Comparison of ENCODE assay signal across 8 cellular contexts in the genomic region with DNA sequence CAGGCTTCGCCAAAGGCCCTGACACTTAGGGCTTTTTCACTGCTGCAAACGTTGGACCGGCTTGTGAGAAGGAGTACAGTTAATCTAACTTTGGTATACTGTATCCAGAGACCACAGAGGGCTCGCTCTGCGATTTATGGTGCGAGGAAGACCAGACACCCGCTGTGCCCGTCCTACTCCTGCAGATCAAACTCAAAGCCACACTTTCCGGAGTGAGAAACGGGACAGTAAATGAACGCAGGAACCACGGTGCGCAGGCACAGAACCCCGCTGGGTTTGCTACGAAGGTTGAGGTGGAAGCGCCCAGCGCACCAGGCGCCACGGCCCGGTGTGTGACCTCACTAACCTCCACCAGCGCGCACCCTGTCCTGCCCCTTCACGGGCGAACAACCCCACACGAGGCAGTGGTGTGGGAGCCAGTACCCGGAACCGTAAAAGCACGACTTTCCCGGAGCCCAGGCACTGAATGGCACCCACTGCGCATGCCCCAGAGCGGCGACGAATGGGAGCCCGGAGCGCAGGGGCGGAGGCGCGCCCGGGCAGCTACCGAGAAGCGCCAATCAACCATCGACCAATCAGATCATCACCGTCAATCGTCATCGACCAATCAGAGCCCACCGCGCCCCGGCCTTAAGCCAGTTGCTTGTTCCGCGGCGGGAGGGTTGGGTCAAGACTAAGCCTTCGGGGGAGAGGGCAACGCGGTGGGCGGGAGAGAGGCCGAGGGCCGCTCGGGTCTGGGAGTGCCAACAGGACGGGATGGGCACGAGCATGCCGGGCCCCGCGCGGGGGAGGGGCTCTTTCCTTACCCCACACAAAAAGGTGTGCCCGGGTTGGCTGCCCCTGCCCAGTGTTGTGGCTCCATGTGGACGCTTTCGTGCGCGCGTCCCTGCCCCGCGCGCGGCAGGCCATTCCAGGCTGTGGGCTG. TPM values are rescaled to one million over a fixed set of nuclear protein-coding genes. Genes with fewer than 3 reads are reported as not detected.
DNase-seq lines count a peak whose midpoint lies in the region; ATAC-seq, FAIRE-seq and TF ChIP-seq lines count a peak whose summit lies in the region.

No MANE protein-coding gene starts in this region.

- H3K27me3 ChIP-seq in right cardiac atrium (ENCODE audit: control insufficient read depth, insufficient read depth) (no peaks in the 10 kb centered on the region), psoas muscle (ENCODE audit: insufficient read depth in 3 of 3, low read length in 2 of 3) (no peaks in the 10 kb centered on the region)

- no peak for TF ChIP-seq CTCF in psoas muscle (IDR thresholded peaks at IDR 0.05)

- H3K4me1 ChIP-seq in right cardiac atrium (ENCODE audit: control insufficient read depth, insufficient read depth, low read length), result no peaks in the 10 kb centered on the region
- no peaks in the 10 kb centered on the region for H3K4me1 ChIP-seq in psoas muscle

- no peaks in the 10 kb centered on the region for H3K36me3 ChIP-seq in psoas muscle (ENCODE audit: insufficient read depth in 1 of 2, low read depth in 1 of 2)

- H3K9me3 Mint-ChIP-seq in T-helper 1 cell treated with Interleukin-12 subunit alpha and Interleukin-12 subunit beta and Interleukin-4 antibody, amounts not matched to agents 30 μg/mL and 1 μg/mL, for 36 hours, result no peaks in the 10 kb centered on the region

- intact Hi-C loops in right cardiac atrium (cut with DNase I) (no loop called here), psoas muscle (cut with DNase I) (no loop called here)

- DNase-seq in NCI-H1694 (lab: John Stamatoyannopoulos, UW) (peak; percentile 92), right cardiac atrium (peak; percentile 90 to 96 (median 95)), psoas muscle (peak; percentile 91 to 94), urothelium cell line (ENCODE audit: low spot score) (peak; percentile 98)

- H3K4me3 ChIP-seq in right cardiac atrium (ENCODE audit: low read length), result peak overlapping the region; percentile 72
- peak overlapping the region; percentile 70 for H3K4me3 ChIP-seq in psoas muscle

- H3K27me3 Mint-ChIP-seq in T-helper 1 cell treated with Interleukin-12 subunit alpha and Interleukin-12 subunit beta and Interleukin-4 antibody, amounts not matched to agents 30 μg/mL and 1 μg/mL, for 36 hours (ENCODE audit: low read depth), result no peaks in the 10 kb centered on the region

- no peaks in the 10 kb centered on the region for H3K36me3 Mint-ChIP-seq in T-helper 1 cell treated with Interleukin-12 subunit alpha and Interleukin-12 subunit beta and Interleukin-4 antibody, amounts not matched to agents 30 μg/mL and 1 μg/mL, for 36 hours (ENCODE audit: low read depth)

- H3K9me3 ChIP-seq in right cardiac atrium (ENCODE audit: control insufficient read depth, low read length) (no peaks in the 10 kb centered on the region), psoas muscle (no peaks in the 10 kb centered on the region)

- H3K27ac ChIP-seq in angular gyrus (ENCODE audit: low read depth, low read length) (peak overlapping the region; percentile 70), right cardiac atrium (ENCODE audit: low read length) (peak overlapping the region; percentile 93), psoas muscle (peak overlapping the region; percentile 51)

- peak; percentile 95 for ATAC-seq in GM18498 (IDR thresholded peaks at IDR 0.05; ENCODE audit: unreplicated experiment)
- peak; percentile 94 for ATAC-seq in HG02885 (IDR thresholded peaks at IDR 0.05; ENCODE audit: poor library complexity, unreplicated experiment)
- ATAC-seq in right cardiac atrium, result peak; percentile 98 to 99
- ATAC-seq in psoas muscle, result peak; percentile 96 to 99 (median 98)

- under 1% methylated on average over 74 of the region's 74 CpGs for WGBS in right cardiac atrium
- 0 to 41% (median 1%) methylated on average over 42 to 74 of the region's 74 CpGs for whole genome bisulfite sequencing in psoas muscle, 3 donors

- H3K4me3 Mint-ChIP-seq in T-helper 1 cell treated with Interleukin-12 subunit alpha and Interleukin-12 subunit beta and Interleukin-4 antibody, amounts not matched to agents 30 μg/mL and 1 μg/mL, for 36 hours, result peak overlapping the region; percentile 87

- peak; percentile 87 for FAIRE-seq in urothelium cell line (lab: Jason Lieb, UNC)

- peaks cover 5% of the 10 kb centered on the region for H3K4me1 Mint-ChIP-seq in T-helper 1 cell treated with Interleukin-12 subunit alpha and Interleukin-12 subunit beta and Interleukin-4 antibody, amounts not matched to agents 30 μg/mL and 1 μg/mL, for 36 hours (ENCODE audit: low read depth)

- H3K27ac Mint-ChIP-seq in T-helper 1 cell treated with Interleukin-12 subunit alpha and Interleukin-12 subunit beta and Interleukin-4 antibody, amounts not matched to agents 30 μg/mL and 1 μg/mL, for 36 hours, result peak overlapping the region; percentile 86

RNA-seq across cellular contexts. Expression of a gene that starts 21.3 kb away (rescaled TPM):
- total RNA-seq in right cardiac atrium (10 to 100 TPM; 70.0 to 81.1 (median 79.8) TPM), psoas muscle (10 to 100 TPM; 67.3 to 85.7 (median 75.0) TPM)
- polyA plus RNA-seq in right cardiac atrium (82.5 TPM), psoas muscle (100 to 1,000 TPM in 1 of 3 donors, 10 to 100 TPM in 2; 93.2 to 102 (median 99.4) TPM)

RNA-seq across cellular contexts. Expression of a gene that starts 22.6 kb away (rescaled TPM):
- total RNA-seq in right cardiac atrium, result 10 to 100 TPM; 17.4 to 20.1 (median 18.1) TPM
- polyA plus RNA-seq in right cardiac atrium, result 14.2 TPM
- 10 to 100 TPM; 26.7 to 28.8 (median 27.7) TPM for total RNA-seq in psoas muscle
- 10 to 100 TPM; 25.9 to 29.4 (median 26.9) TPM for polyA plus RNA-seq in psoas muscle

RNA-seq across cellular contexts. Expression of a gene that starts 27.2 kb away (rescaled TPM):
- total RNA-seq in right cardiac atrium (10 to 100 TPM; 14.2 to 20.2 (median 17.6) TPM), psoas muscle (1 to 10 TPM; 4.3 to 9.1 (median 6.6) TPM)
- polyA plus RNA-seq in right cardiac atrium (23.4 TPM), psoas muscle (10 to 100 TPM in 2 of 3 donors, 1 to 10 TPM in 1; 9.7 to 12.5 (median 11.4) TPM)

RNA-seq across cellular contexts. Expression of a gene that starts 42.2 kb away (rescaled TPM):
- total RNA-seq in right cardiac atrium, result 1 to 10 TPM; 1.6 to 2.7 (median 1.9) TPM
- 1.2 TPM for polyA plus RNA-seq in right cardiac atrium
- 1 to 10 TPM in 2 of 4 donors, under 1 TPM in 2; 0.76 to 1.2 (median 0.95) TPM for total RNA-seq in psoas muscle
- under 1 TPM; 0.40 to 0.48 (median 0.43) TPM for polyA plus RNA-seq in psoas muscle

RNA-seq across cellular contexts. Expression of a gene that starts 57.8 kb away (rescaled TPM):
- total RNA-seq in right cardiac atrium, result 10 to 100 TPM; 26.4 to 37.8 (median 28.3) TPM
- polyA plus RNA-seq in right cardiac atrium, result 21.4 TPM
- total RNA-seq in psoas muscle, result 10 to 100 TPM; 18.1 to 46.5 (median 30.4) TPM
- 10 to 100 TPM; 16.9 to 55.2 (median 32.3) TPM for polyA plus RNA-seq in psoas muscle

Comparison
In these comparisons a context has a peak if more than half of its experiments do, and no peak if none do; other contexts are left out.
1. Peak in every context shown above with its lines: DNase-seq, ATAC-seq, H3K4me3 ChIP-seq and H3K27ac ChIP-seq.